ENCODE assay signal across 8 cellular contexts in the genomic region with DNA sequence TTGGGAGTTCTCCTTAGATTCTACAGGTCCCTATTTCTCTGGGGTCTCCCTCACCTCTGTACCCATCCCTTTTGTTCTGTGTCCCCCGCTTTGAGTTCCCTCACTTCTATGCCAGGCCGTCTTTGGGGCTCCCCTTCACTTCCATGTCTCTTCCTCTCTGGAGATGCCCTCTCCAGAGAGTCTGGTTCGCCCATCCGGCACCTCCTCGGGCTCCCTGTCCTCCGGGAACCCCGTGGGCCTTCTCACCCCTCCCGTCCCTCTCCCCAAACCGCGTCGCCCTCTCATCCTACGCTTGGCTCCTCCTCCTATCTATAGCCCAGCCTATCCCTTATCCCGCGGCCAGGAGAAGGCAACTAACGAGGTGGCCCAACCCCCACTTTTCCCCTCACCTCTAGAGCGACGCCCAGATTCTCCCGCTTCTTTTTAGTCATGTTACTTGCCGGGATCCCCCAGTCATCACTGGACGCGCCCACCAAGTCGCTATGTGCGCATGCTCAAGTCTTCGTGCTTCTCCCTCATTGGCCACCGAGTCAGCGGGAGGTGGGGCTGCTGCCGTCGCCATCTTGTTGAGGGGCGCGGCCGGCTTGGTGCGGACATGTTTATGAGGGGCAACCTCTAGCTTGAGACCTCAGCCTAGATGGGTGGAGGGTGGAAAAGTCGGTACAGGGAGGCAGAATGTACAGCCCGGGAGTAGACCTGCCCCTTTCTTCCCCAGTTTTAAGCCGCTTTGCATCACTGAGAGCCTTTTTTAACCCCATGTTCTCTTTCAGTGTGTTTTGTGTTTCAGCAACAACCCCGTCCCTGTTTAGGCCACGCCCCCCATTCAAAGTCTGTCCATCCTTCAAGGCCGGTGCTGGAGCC. TPM values are rescaled to one million over a fixed set of nuclear protein-coding genes. Genes with fewer than 3 reads are reported as not detected.
A peak's percentile ranks its signal among the peaks of the same experiment; 100 is the strongest.
DNase-seq lines count a peak whose midpoint lies in the region; TF ChIP-seq lines count a peak whose summit lies in the region.

A gene (minus strand): TSS at position 461 of the 861 bp plus-strand sequence. CDS start 30 bp downstream, at position 431.

- in situ Hi-C loops in SK-MEL-5 (cut with HindIII; ENCODE audit: low pct_unique_long_range_greater_than_20kb, low sequenced_read_pairs) = no loop called here

- no peak within 1 kb of the TSS for H4K8ac ChIP-seq in neuronal stem cell (ENCODE audit: low read depth, low read length)

- H3K4me2 ChIP-seq in neuronal stem cell (ENCODE audit: insufficient read depth, low read length, poor library complexity, severe bottlenecking) = peak within 1 kb of the TSS; percentile 79

- H3K4me3 Mint-ChIP-seq in HFFc6 = peak within 1 kb of the TSS; percentile 96

- no peak within 1 kb of the TSS for H2AK5ac ChIP-seq in neuronal stem cell (ENCODE audit: low read depth, low read length)

- no peaks in the 10 kb centered on the region for H3K9me3 Mint-ChIP-seq in HFFc6

- peak within 1 kb of the TSS; percentile 22 for H3K9ac ChIP-seq in neuronal stem cell (ENCODE audit: low read depth, low read length, poor library complexity)
- H3K9ac ChIP-seq in subcutaneous abdominal adipose tissue (ENCODE audit: low read length in 5 of 5) = peak within 1 kb of the TSS in 4 of 5 donors; percentile 78 to 92 (median 89)

- H2BK5ac ChIP-seq in neuronal stem cell (ENCODE audit: low read length) = no peak within 1 kb of the TSS

- H3K9me3 ChIP-seq in neuronal stem cell (replicated peaks in 1 of 2; ENCODE audit: control insufficient read depth in 2 of 2, insufficient read depth in 1 of 2, low read depth in 1 of 2, low read length in 2 of 2) = no peaks in the 10 kb centered on the region
- H3K9me3 ChIP-seq in subcutaneous abdominal adipose tissue (ENCODE audit: control insufficient read depth in 5 of 5, low read length in 5 of 5) = no peaks in the 10 kb centered on the region

- H3K23ac ChIP-seq in neuronal stem cell (ENCODE audit: low read depth, low read length, poor library complexity) = no peak within 1 kb of the TSS

- H3K27me3 Mint-ChIP-seq in HFFc6 (ENCODE audit: insufficient read depth) = peaks cover 16% of the 10 kb centered on the region

- H3K27ac Mint-ChIP-seq in HFFc6 = peak within 1 kb of the TSS; percentile 89

- peaks cover 7% of the 10 kb centered on the region in 2 donors for H3K4me1 ChIP-seq in neuronal stem cell (ENCODE audit: control insufficient read depth in 2 of 2, insufficient read depth in 1 of 2, low read depth in 1 of 2, low read length in 2 of 2)
- peaks cover 0 to 14% (median 11%) of the 10 kb centered on the region in 5 donors for H3K4me1 ChIP-seq in subcutaneous abdominal adipose tissue (ENCODE audit: control insufficient read depth in 5 of 5, insufficient read depth in 5 of 5, low read length in 5 of 5)

- no peaks in the 10 kb centered on the region for H3K36me3 Mint-ChIP-seq in HFFc6 (ENCODE audit: low read depth)

- no peak within 1 kb of the TSS for H2BK15ac ChIP-seq in neuronal stem cell (ENCODE audit: low read length)

- no CpG with 5 or more reads among the region's 38 CpGs for WGBS in neuronal stem cell (ENCODE audit: extremely low coverage in 2 of 2, insufficient read length in 2 of 2, insufficient replicate concordance in 1 of 2), 2 donors

- no peak for TF ChIP-seq CTCF in HFFc6 (IDR thresholded peaks at IDR 0.05)

- peak within 1 kb of the TSS; percentile 89 for H2AFZ ChIP-seq in neuronal stem cell (ENCODE audit: low read length)

- H3K27ac ChIP-seq in neuronal stem cell (replicated peaks; ENCODE audit: low read length) = peak within 1 kb of the TSS; percentile 92
- H3K27ac ChIP-seq in subcutaneous abdominal adipose tissue (ENCODE audit: low read depth, low read length) = no peak within 1 kb of the TSS

- peaks cover 21% of the 10 kb centered on the region for H3K4me1 Mint-ChIP-seq in HFFc6 (ENCODE audit: low read depth)

- no peaks in the 10 kb centered on the region for H3K79me1 ChIP-seq in neuronal stem cell (ENCODE audit: low read depth, low read length)

- H2BK120ac ChIP-seq in neuronal stem cell (ENCODE audit: low read depth, low read length) = no peak within 1 kb of the TSS

- H3K27me3 ChIP-seq in neuronal stem cell (ENCODE audit: control insufficient read depth in 3 of 3, insufficient read depth in 3 of 3, low read depth in 1 of 3, low read length in 3 of 3) = no peaks in the 10 kb centered on the region
- H3K27me3 ChIP-seq in subcutaneous abdominal adipose tissue (ENCODE audit: control insufficient read depth in 5 of 5, insufficient read depth in 4 of 5, low read length in 5 of 5) = no peaks in the 10 kb centered on the region

- peak; percentile 64 for DNase-seq in GM04503 (ENCODE audit: low read depth)
- DNase-seq in HFFc6 = peak; percentile 96
- peak; percentile 98 for DNase-seq in NAMALWA (ENCODE audit: low spot score)
- peak; percentile 97 for DNase-seq in SK-MEL-5 (ENCODE audit: low read depth, low spot score)
- peak; percentile 87 to 93 (median 88) for DNase-seq in activated naive CD4-positive, alpha-beta T cell (lab: John Stamatoyannopoulos, UW)
- DNase-seq in foreskin melanocyte = peak; percentile 96
- peak; percentile 100 for DNase-seq in neuronal stem cell (ENCODE audit: low spot score)

- H3K4ac ChIP-seq in neuronal stem cell (ENCODE audit: low read length) = no peak within 1 kb of the TSS

- no peak within 1 kb of the TSS for H2BK12ac ChIP-seq in neuronal stem cell (ENCODE audit: low read length)

- no peak within 1 kb of the TSS for H4K91ac ChIP-seq in neuronal stem cell (ENCODE audit: low read depth, low read length, poor library complexity)

- H3K4me3 ChIP-seq in neuronal stem cell (ENCODE audit: low read length in 2 of 2) (peak within 1 kb of the TSS; percentile 62 to 84), subcutaneous abdominal adipose tissue (ENCODE audit: low read depth in 1 of 5, low read length in 5 of 5) (peak within 1 kb of the TSS; percentile 76 to 91 (median 86))

- H3K36me3 ChIP-seq in neuronal stem cell (replicated peaks in 1 of 2; ENCODE audit: control insufficient read depth in 2 of 2, insufficient read depth in 2 of 2, low read length in 2 of 2) = no peaks in the 10 kb centered on the region
- no peaks in the 10 kb centered on the region for H3K36me3 ChIP-seq in subcutaneous abdominal adipose tissue (ENCODE audit: control insufficient read depth in 5 of 5, insufficient read depth in 5 of 5, low read length in 5 of 5)

- H3K14ac ChIP-seq in neuronal stem cell (ENCODE audit: low read length) = no peak within 1 kb of the TSS

- peak within 1 kb of the TSS; percentile 16 for H3K18ac ChIP-seq in neuronal stem cell (ENCODE audit: low read length)

RNA-seq across cellular contexts. Expression of the gene that starts here (rescaled TPM):
- total RNA-seq in HFFc6 (2021; fragmentation: NEBNext Ultra II Directional; extraction: Animal tissue kit (Norgen Biotek cat#: 25700)) = 10 to 100 TPM; 19.0 to 23.8 (median 22.4) TPM
- 31.1 and 40.7 TPM in 2 replicates for total RNA-seq in SK-MEL-5 (2014; rRNA removed; shearing (Covaris generic))
- polyA plus RNA-seq in SK-MEL-5 (2015; cell fraction: cytosol; rRNA removed) = 32.1 and 61.6 TPM in 2 replicates
- 3.5 and 4.3 TPM in 2 replicates for polyA plus RNA-seq in SK-MEL-5 (2015; cell fraction: nucleus; rRNA removed)
- 113 TPM for polyA plus RNA-seq in neuronal stem cell (2013, experiment 1 of 2)
- polyA plus RNA-seq in neuronal stem cell (2013, experiment 2 of 2) = 106 TPM
